In the genomic region with DNA sequence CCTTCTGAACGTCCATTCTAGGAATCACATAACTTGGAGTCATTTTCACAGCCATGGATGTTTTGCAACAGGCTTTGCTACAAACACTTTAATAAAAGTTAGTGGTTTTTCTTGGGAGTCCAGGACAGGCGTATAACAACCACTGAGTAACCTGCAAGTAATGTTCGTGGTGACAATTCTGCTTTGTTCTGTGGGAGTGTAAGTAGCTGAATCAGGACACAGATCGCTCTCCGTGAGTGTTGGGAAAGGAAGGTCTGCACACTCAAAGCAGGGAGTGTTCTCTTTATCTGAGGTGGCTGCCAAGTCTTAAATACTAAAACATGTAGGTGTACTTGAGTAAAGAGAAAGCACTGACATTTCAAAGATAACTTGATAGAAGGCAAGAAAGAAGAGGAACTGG, we compare ENCODE assay signal across 29 cellular contexts. TPM values are rescaled to one million over a fixed set of nuclear protein-coding genes. Genes with fewer than 3 reads are reported as not detected.
DNase-seq lines count a peak whose midpoint lies in the region; ATAC-seq and TF ChIP-seq lines count a peak whose summit lies in the region.
"Had no signal": no experiment of that assay in that cellular context is flagged by ENCODE, and none has a peak within 500 bp of the region (broad histone marks: within the 10 kb centered on the region; RNA-seq: fewer than 3 reads in every experiment).

No MANE protein-coding gene starts in this region.

- H3K27me3 Mint-ChIP-seq in WTC11 (ENCODE audit: low read depth) = peaks cover 7% of the 10 kb centered on the region

- POLR2A ChIA-PET in WTC11 (lab: Charles Lee) = no interaction called here

- H3K4me1 Mint-ChIP-seq in WTC11 = 0 out of 2 replicates have a peak, but pooled peaks cover 2% of the 10 kb centered on the region
- H3K4me1 Mint-ChIP-seq: CD14-positive monocyte, immature natural killer cell had no signal

- H3K27ac ChIP-seq in epithelial cell of prostate = peak overlapping the region; percentile 75
- H3K27ac ChIP-seq: A549, Peyer's patch, right atrium auricular region, vagina had no signal

- H3K9me3 Mint-ChIP-seq in WTC11 = peaks cover 16% of the 10 kb centered on the region
- H3K9me3 Mint-ChIP-seq: activated CD8-positive, alpha-beta T cell treated with anti-CD3 and anti-CD28 coated beads for 36 hours; immature natural killer cell; T-helper 2 cell treated with Interferon-gamma antibody and Interleukin-4, amounts not matched to agents 5 μg/mL and 100 μg/mL, for 36 hours had no signal

- CTCF ChIA-PET in WTC11 (lab: Charles Lee) = interaction anchor here (0.6 kb wide), 1 partner anchor 115 kb away, joined by 5 read pairs; no protein-coding TSS in a partner anchor

- no peak overlapping the region for H3K4me3 Mint-ChIP-seq in WTC11
- H3K4me3 Mint-ChIP-seq: activated CD8-positive, alpha-beta T cell treated with anti-CD3 and anti-CD28 coated beads for 36 hours; CD14-positive monocyte; immature natural killer cell; T-helper 2 cell treated with Interferon-gamma antibody and Interleukin-4, amounts not matched to agents 5 μg/mL and 100 μg/mL, for 36 hours had no signal

- H3K36me3 Mint-ChIP-seq in WTC11 = no peaks in the 10 kb centered on the region
- H3K36me3 Mint-ChIP-seq: CD14-positive monocyte, immature natural killer cell had no signal

- H3K4me3 ChIP-seq in AG10803 (ENCODE audit: low read length) = no peak overlapping the region
- H3K4me3 ChIP-seq: A549, Peyer's patch, right atrium auricular region, vagina had no signal

- DNase-seq in AG10803 (ENCODE audit: low read depth) (peak; percentile 85), NCI-H226 (peak; percentile 76), epithelial cell of prostate (ENCODE audit: low read depth, low spot score) (no peak), kidney tubule cell (ENCODE audit: low spot score) (peak; percentile 57), WTC11 (ENCODE audit: low spot score) (no peak)
- DNase-seq: activated CD4-positive, CD25-positive, alpha-beta regulatory T cell; activated CD8-positive, alpha-beta T cell treated with anti-CD3 and anti-CD28 coated beads for 36 hours; activated naive CD4-positive, alpha-beta T cell; activated T-cell treated with anti-CD3 and anti-CD28 coated beads, Interleukin-2, amount 50 U/mL, for 1 hour; aorta; DMS 273 treated with DMSO at 0.1 percent for 48 hours; effector memory CD4-positive, alpha-beta T cell; GF-D8; immature natural killer cell; NCI-H1930; NCI-H446 treated with DMSO at 0.1 percent for 48 hours; NK-92 treated with Interleukin-12 subunit alpha and Interleukin-12 subunit beta, amount 100 ng/mL, for 24 hours; Peyer's patch; SK-N-SH; stimulated activated CD4-positive, alpha-beta T cell treated with anti-CD3 and anti-CD28 coated beads, Interleukin-15, amount 100 ng/mL, for 24 hours; substantia nigra had no signal

- no peak overlapping the region for H3K27ac Mint-ChIP-seq in WTC11
- H3K27ac Mint-ChIP-seq: activated CD8-positive, alpha-beta T cell treated with anti-CD3 and anti-CD28 coated beads for 36 hours; CD14-positive monocyte; immature natural killer cell; T-helper 2 cell treated with Interferon-gamma antibody and Interleukin-4, amounts not matched to agents 5 μg/mL and 100 μg/mL, for 36 hours had no signal

- TF ChIP-seq CTCF in AG10803 (conservative IDR thresholded peaks at IDR 0.05; ENCODE audit: low read length) (no peak), WTC11 (IDR thresholded peaks at IDR 0.05) (no peak)

- ATAC-seq in GM19023 (IDR thresholded peaks at IDR 0.05; ENCODE audit: unreplicated experiment) = no peak
- no peak for ATAC-seq in WTC11
- no peak for ATAC-seq in GM21367 (IDR thresholded peaks at IDR 0.05; ENCODE audit: unreplicated experiment)
- ATAC-seq in HG03025 (IDR thresholded peaks at IDR 0.05; ENCODE audit: low FRiP score, unreplicated experiment) = no peak
- ATAC-seq: A549; activated CD8-positive, alpha-beta T cell treated with anti-CD3 and anti-CD28 coated beads for 36 hours had no signal

TF ChIP-seq in WTC11, 78 proteins besides CTCF, POLR2A, EP300 and RAD21:
- TF ChIP-seq NFATC4 (CRISPR knock-in tag; IDR thresholded peaks at IDR 0.05) = no peak
- TF ChIP-seq HMGA2 (CRISPR knock-in tag; IDR thresholded peaks at IDR 0.05) = no peak

RNA-seq across cellular contexts. Expression of gene BNC1, which starts 7.9 kb away (rescaled TPM):
- total RNA-seq in WTC11 (2021) = 0.11 TPM in 1 of 3 replicates, not detected in the others
- total RNA-seq: activated CD8-positive, alpha-beta T cell treated with anti-CD3 and anti-CD28 coated beads for 36 hours; Peyer's patch had no signal

Comparison
In these comparisons a context has a peak if more than half of its experiments do, and no peak if none do; other contexts are left out.
1. DNase-seq: peak in AG10803 (single experiment), NCI-H226 (single experiment) and kidney tubule cell (single experiment); none in epithelial cell of prostate (single experiment) and WTC11 (single experiment).